Comparison of ENCODE assay signal across 10 cellular contexts in the genomic region with DNA sequence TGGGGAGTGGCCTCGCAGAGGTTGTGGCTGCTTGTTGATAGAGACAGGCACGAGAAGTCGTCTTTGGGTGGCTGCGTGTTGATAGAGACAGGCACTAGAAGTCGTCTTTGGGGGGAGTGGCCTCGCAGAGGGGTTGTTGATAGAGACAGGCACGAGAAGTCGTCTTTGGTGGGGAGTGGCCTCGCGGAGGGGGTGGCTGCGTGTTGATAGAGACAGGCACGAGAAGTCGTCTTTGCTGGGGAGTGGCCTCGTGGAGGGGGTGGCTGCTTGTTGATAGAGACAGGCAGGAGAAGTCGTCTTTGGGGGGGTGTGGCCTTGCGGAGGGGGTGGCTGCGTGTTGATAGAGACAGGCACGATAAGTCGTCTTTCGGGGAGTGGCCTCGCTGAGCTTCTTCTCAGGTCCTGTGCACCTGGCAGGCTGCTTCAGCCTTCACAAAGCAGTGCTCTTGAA.
DNase-seq lines count a peak whose midpoint lies in the region; ATAC-seq, FAIRE-seq and TF ChIP-seq lines count a peak whose summit lies in the region.
"Had no signal": no experiment of that assay in that cellular context is flagged by ENCODE, and none has a peak within 500 bp of the region (broad histone marks: within the 10 kb centered on the region; RNA-seq: fewer than 3 reads in every experiment).

No MANE protein-coding gene starts in this region.

- H4K20me1 ChIP-seq in mammary epithelial cell (ENCODE audit: insufficient read depth, low read length) = no peaks in the 10 kb centered on the region

- no peak for FAIRE-seq in GM19239 (lab: Jason Lieb, UNC)

- no peaks in the 10 kb centered on the region for H3K79me2 ChIP-seq in mammary epithelial cell (ENCODE audit: insufficient read depth, low read length)

- no peak for TF ChIP-seq POLR2A in upper lobe of left lung (IDR thresholded peaks at IDR 0.05)

- TF ChIP-seq EP300 in upper lobe of left lung (IDR thresholded peaks at IDR 0.05) = no peak

- CTCF ChIA-PET in mammary epithelial cell (lab: Charles Lee; ENCODE audit: low non-redundant PET) = no interaction called here

- DNase-seq in right atrium auricular region (ENCODE audit: low spot score) (no peak), left cardiac atrium (no peak), mammary epithelial cell (peak; percentile 3), mesenteric fat pad (ENCODE audit: low spot score) (peak; percentile 39), upper lobe of left lung (no peak), GM19239 (ENCODE audit: insufficient read length, low spot score) (no peak), cerebellar cortex (ENCODE audit: low spot score) (no peak)
- DNase-seq: activated CD8-positive, alpha-beta memory T cell treated with anti-CD3 and anti-CD28 coated beads, Interleukin-2, amount 50 U/mL, for 48 hours; spleen had no signal

- BruUV-seq in mammary epithelial cell (replicated peaks; lab: Mats Ljungman, UMichigan) = no TSS peak

- H3K27me3 ChIP-seq in right atrium auricular region = no peaks in the 10 kb centered on the region
- H3K27me3 ChIP-seq in mammary epithelial cell (ENCODE audit: insufficient read depth, low read length) = no peaks in the 10 kb centered on the region
- no peaks in the 10 kb centered on the region for H3K27me3 ChIP-seq in upper lobe of left lung
- H3K27me3 ChIP-seq: spleen had no signal

- ATAC-seq in left cardiac atrium (no peak), upper lobe of left lung (ENCODE audit: low FRiP score in 2 of 2) (no peak), GM21390 (IDR thresholded peaks at IDR 0.05; ENCODE audit: unreplicated experiment) (no peak)

- no peaks in the 10 kb centered on the region for H3K36me3 ChIP-seq in right atrium auricular region
- no peaks in the 10 kb centered on the region for H3K36me3 ChIP-seq in mammary epithelial cell (ENCODE audit: insufficient read depth, low read length)
- no peaks in the 10 kb centered on the region for H3K36me3 ChIP-seq in upper lobe of left lung

- H3K4me2 ChIP-seq in mammary epithelial cell (ENCODE audit: insufficient read depth, low read depth, low read length) = peak overlapping the region; percentile 63

- intact Hi-C loops in left cardiac atrium (cut with DNase I) (no loop called here), mammary epithelial cell (cut with micrococcal nuclease) (no loop called here)

- in situ Hi-C loops in mammary epithelial cell (cut with MboI; ENCODE audit: low sequenced_read_pairs in 2 of 2) = no loop called here

- no peak overlapping the region for H3K27ac ChIP-seq in right atrium auricular region
- no peak overlapping the region for H3K27ac ChIP-seq in mammary epithelial cell (ENCODE audit: insufficient read depth, low read depth, low read length)
- H3K27ac ChIP-seq in upper lobe of left lung = no peak overlapping the region
- H3K27ac ChIP-seq: spleen had no signal

- H3K4me1 ChIP-seq in right atrium auricular region = peaks cover 0 to 8% of the 10 kb centered on the region in 2 donors
- H3K4me1 ChIP-seq in mammary epithelial cell (ENCODE audit: insufficient read depth, low read length) = no peaks in the 10 kb centered on the region
- peaks cover 11 to 27% (median 18%) of the 10 kb centered on the region in 4 donors for H3K4me1 ChIP-seq in upper lobe of left lung

- dilution Hi-C loops in mammary epithelial cell (cut with HindIII; ENCODE audit: low sequenced_read_pairs) = no loop called here

- no peak overlapping the region for H3K9ac ChIP-seq in mammary epithelial cell (ENCODE audit: insufficient read depth, low read length)

- peak overlapping the region; percentile 65 for H2AFZ ChIP-seq in mammary epithelial cell (ENCODE audit: low read depth, low read length)

- no peak for TF ChIP-seq CTCF in right atrium auricular region (IDR thresholded peaks at IDR 0.05)
- no peak for TF ChIP-seq CTCF in mammary epithelial cell (conservative IDR thresholded peaks at IDR 0.05 in 1 of 2, IDR thresholded peaks at IDR 0.05 in 1 of 2; ENCODE audit: extremely low read depth in 1 of 2, insufficient read depth in 1 of 2, low read depth in 1 of 2, low read length in 2 of 2)
- no peak for TF ChIP-seq CTCF in upper lobe of left lung (IDR thresholded peaks at IDR 0.05)

- peak overlapping the region; percentile 31 to 49 for H3K4me3 ChIP-seq in right atrium auricular region
- H3K4me3 ChIP-seq in mammary epithelial cell (replicated peaks in 1 of 3; ENCODE audit: insufficient read depth in 1 of 3, low read depth in 2 of 3, low read length in 3 of 3) = peak overlapping the region; percentile 29 to 43 (median 37)
- H3K4me3 ChIP-seq in upper lobe of left lung = peak overlapping the region in 3 of 4 donors; percentile 19 to 35 (median 25)

- 34% methylated on average over 7 of the region's 21 CpGs for WGBS in mammary epithelial cell (ENCODE audit: low coverage, missing lambda C conversion rate)
- 38 to 46% methylated on average over 20 to 21 of the region's 21 CpGs for WGBS in upper lobe of left lung, 2 donors

- H3K9me3 ChIP-seq in right atrium auricular region = no peaks in the 10 kb centered on the region
- peaks cover 3% of the 10 kb centered on the region for H3K9me3 ChIP-seq in mammary epithelial cell (replicated peaks; ENCODE audit: insufficient read depth, low read length)
- no peaks in the 10 kb centered on the region for H3K9me3 ChIP-seq in upper lobe of left lung

Comparison
In these comparisons a context has a peak if more than half of its experiments do, and no peak if none do; other contexts are left out.
1. DNase-seq: peak in mammary epithelial cell (single experiment) and mesenteric fat pad (single experiment); none in right atrium auricular region (single experiment), left cardiac atrium (single experiment), upper lobe of left lung (0 of 2), GM19239 (single experiment) and cerebellar cortex (single experiment).
2. Peak in every context shown above with its lines, with median percentiles within 50 percentile points of each other: H3K4me3 ChIP-seq.